In the genomic region with DNA sequence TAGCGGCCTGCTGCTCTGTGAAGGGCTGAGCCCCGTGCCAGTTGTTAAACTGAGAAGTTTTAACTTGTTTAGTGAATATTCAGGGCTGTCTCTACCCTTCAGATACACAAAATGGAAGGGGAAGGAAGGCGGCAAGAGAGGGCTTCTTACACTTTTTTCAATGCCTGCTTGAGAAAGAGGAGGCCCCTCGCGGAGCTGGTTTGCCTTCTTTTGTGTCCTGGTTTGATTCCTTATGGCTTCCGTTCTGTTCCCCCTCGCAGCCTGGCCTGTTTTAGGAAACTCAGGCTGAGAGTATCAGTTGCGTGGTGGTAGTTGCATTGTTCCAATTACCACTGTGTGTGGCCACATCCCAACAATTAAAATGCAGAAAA, we compare ENCODE assay signal across 8 cellular contexts. TPM values are rescaled to one million over a fixed set of nuclear protein-coding genes. Genes with fewer than 3 reads are reported as not detected.
DNase-seq lines count a peak whose midpoint lies in the region; ATAC-seq and TF ChIP-seq lines count a peak whose summit lies in the region.

No MANE protein-coding gene starts in this region.

- H4K91ac ChIP-seq in neuronal stem cell (ENCODE audit: low read depth, low read length, poor library complexity), result no peak overlapping the region

- peak overlapping the region; percentile 76 to 87 for H3K4me3 ChIP-seq in neuronal stem cell (ENCODE audit: low read length in 2 of 2)

- H3K79me1 ChIP-seq in neuronal stem cell (ENCODE audit: low read depth, low read length), result no peaks in the 10 kb centered on the region

- peak overlapping the region; percentile 100 for H2BK5ac ChIP-seq in neuronal stem cell (ENCODE audit: low read length)

- peak overlapping the region; percentile 94 for H2AFZ ChIP-seq in neuronal stem cell (ENCODE audit: low read length)

- no peak overlapping the region for H2BK15ac ChIP-seq in neuronal stem cell (ENCODE audit: low read length)

- no peaks in the 10 kb centered on the region for H3K9me3 ChIP-seq in neuronal stem cell (replicated peaks in 1 of 2; ENCODE audit: control insufficient read depth in 2 of 2, insufficient read depth in 1 of 2, low read depth in 1 of 2, low read length in 2 of 2)

- peak; percentile 23 for DNase-seq in GM03348 (ENCODE audit: low spot score)
- peak; percentile 58 to 64 for DNase-seq in erythroblast (lab: John Stamatoyannopoulos, UW)
- DNase-seq in neuronal stem cell (ENCODE audit: low spot score), result no peak
- DNase-seq in NCI-H146 treated with DMSO at 0.1 percent for 48 hours (lab: John Stamatoyannopoulos, UW; ENCODE audit: unreplicated experiment), result no peak
- DNase-seq in NCI-H1436 (lab: John Stamatoyannopoulos, UW), result no peak
- no peak for DNase-seq in cerebellar nuclear complex (lab: John Stamatoyannopoulos, UW)

- H3K36me3 ChIP-seq in neuronal stem cell (replicated peaks in 1 of 2; ENCODE audit: control insufficient read depth in 2 of 2, insufficient read depth in 2 of 2, low read length in 2 of 2), result peaks cover 14 to 41% of the 10 kb centered on the region in 2 donors

- peak; percentile 40 for TF ChIP-seq POLR2A in erythroblast (IDR thresholded peaks at IDR 0.05; ENCODE audit: low read length)

- H2BK12ac ChIP-seq in neuronal stem cell (ENCODE audit: low read length), result no peak overlapping the region

- H3K27ac ChIP-seq in neuronal stem cell (replicated peaks; ENCODE audit: low read length), result peak overlapping the region; percentile 94

- H3K9ac ChIP-seq in neuronal stem cell (ENCODE audit: low read depth, low read length, poor library complexity), result no peak overlapping the region

- no peaks in the 10 kb centered on the region for H3K27me3 ChIP-seq in neuronal stem cell (ENCODE audit: control insufficient read depth in 3 of 3, insufficient read depth in 3 of 3, low read depth in 1 of 3, low read length in 3 of 3)

- H2BK120ac ChIP-seq in neuronal stem cell (ENCODE audit: low read depth, low read length), result no peak overlapping the region

- no peak for ATAC-seq in HG03045 (IDR thresholded peaks at IDR 0.05; ENCODE audit: unreplicated experiment)

- H3K4me1 ChIP-seq in neuronal stem cell (ENCODE audit: control insufficient read depth in 2 of 2, insufficient read depth in 1 of 2, low read depth in 1 of 2, low read length in 2 of 2), result peaks cover 2 to 9% of the 10 kb centered on the region in 2 donors

- no peak overlapping the region for H3K18ac ChIP-seq in neuronal stem cell (ENCODE audit: low read length)

- H3K14ac ChIP-seq in neuronal stem cell (ENCODE audit: low read length), result no peak overlapping the region

- no peak overlapping the region for H4K8ac ChIP-seq in neuronal stem cell (ENCODE audit: low read depth, low read length)

- H3K4ac ChIP-seq in neuronal stem cell (ENCODE audit: low read length), result no peak overlapping the region

- WGBS in neuronal stem cell (ENCODE audit: extremely low coverage in 2 of 2, insufficient read length in 2 of 2, insufficient replicate concordance in 1 of 2), 2 donors, result no CpG with 5 or more reads among the region's 8 CpGs

- peak overlapping the region; percentile 72 for H3K4me2 ChIP-seq in neuronal stem cell (ENCODE audit: insufficient read depth, low read length, poor library complexity, severe bottlenecking)

- H3K23ac ChIP-seq in neuronal stem cell (ENCODE audit: low read depth, low read length, poor library complexity), result no peak overlapping the region

- no peak overlapping the region for H2AK5ac ChIP-seq in neuronal stem cell (ENCODE audit: low read depth, low read length)

TF ChIP-seq in PFSK-1, 5 proteins besides CTCF, POLR2A, EP300 and RAD21:
- TF ChIP-seq TAF1 (IDR thresholded peaks at IDR 0.05; ENCODE audit: borderline replicate concordance, insufficient read depth, low read length) (0 out of 2 replicates have a peak, but pooled peaks have one; percentile 19), SIN3A (IDR thresholded peaks at IDR 0.05; ENCODE audit: borderline replicate concordance, insufficient read depth, low read length) (no peak), FOXP2 (optimal IDR thresholded peaks at IDR 0.05; ENCODE audit: borderline replicate concordance, extremely low read depth, extremely low read length, insufficient read depth) (no peak)
TF ChIP-seq in PFSK-1: peak in this region for 1.

RNA-seq across cellular contexts. Expression of a gene that starts 1.0 kb away (rescaled TPM):
- 48.6 TPM for polyA plus RNA-seq in PFSK-1 (2012; ENCODE audit: insufficient read length, low read depth)
- polyA plus RNA-seq in neuronal stem cell (2013, experiment 1 of 2), result 47.9 TPM
- polyA plus RNA-seq in neuronal stem cell (2013, experiment 2 of 2), result 47.3 TPM

RNA-seq across cellular contexts. Expression of a gene that starts 7.5 kb away (rescaled TPM):
- polyA plus RNA-seq in PFSK-1 (2012; ENCODE audit: insufficient read length, low read depth), result 5.0 TPM
- 35.3 TPM for polyA plus RNA-seq in neuronal stem cell (2013, experiment 1 of 2)
- polyA plus RNA-seq in neuronal stem cell (2013, experiment 2 of 2), result 34.6 TPM

RNA-seq across cellular contexts. Expression of a gene that starts 13.4 kb away (rescaled TPM):
- polyA plus RNA-seq in PFSK-1 (2012; ENCODE audit: insufficient read length, low read depth), result 21.9 TPM
- 39.5 TPM for polyA plus RNA-seq in neuronal stem cell (2013, experiment 1 of 2)
- 40.0 TPM for polyA plus RNA-seq in neuronal stem cell (2013, experiment 2 of 2)

Comparison
In these comparisons a context has a peak if more than half of its experiments do, and no peak if none do; other contexts are left out.
1. DNase-seq: peak in GM03348 (single experiment) and erythroblast (2 of 2); none in neuronal stem cell (single experiment), NCI-H146 treated with DMSO at 0.1 percent for 48 hours (single experiment), NCI-H1436 (single experiment) and cerebellar nuclear complex (0 of 2).